In the genomic region with DNA sequence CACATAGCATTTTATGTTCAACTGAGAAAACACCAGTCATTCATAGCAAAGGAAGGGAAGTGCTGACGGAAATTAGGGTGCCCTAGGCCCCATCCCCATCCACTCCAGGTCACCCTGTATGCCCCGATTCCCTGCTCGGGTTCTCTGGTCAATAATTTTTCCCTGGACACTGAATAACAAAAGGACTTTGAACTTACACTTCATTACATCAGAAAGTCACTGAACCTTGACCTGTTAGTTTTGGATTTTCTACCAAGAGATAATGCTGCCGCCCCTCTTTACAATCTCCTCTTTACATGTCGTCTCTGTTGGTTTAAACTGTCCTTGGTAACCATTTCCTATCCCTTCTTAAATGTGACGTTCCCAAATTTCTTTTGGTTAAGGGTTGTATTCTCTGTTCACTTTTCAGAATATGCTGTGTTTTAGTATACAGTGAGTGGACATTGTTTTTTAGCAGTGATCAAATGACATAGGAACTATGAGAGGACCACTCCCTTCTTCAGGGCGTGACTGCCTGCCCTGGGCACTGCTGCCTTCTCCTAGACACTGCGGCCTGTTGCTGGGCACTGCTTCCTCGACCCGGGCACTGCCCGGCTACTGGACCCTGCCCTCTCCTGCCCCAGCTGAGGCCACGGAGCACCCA, we compare ENCODE assay signal across 22 cellular contexts. TPM values are rescaled to one million over a fixed set of nuclear protein-coding genes. Genes with fewer than 3 reads are reported as not detected.
DNase-seq lines count a peak whose midpoint lies in the region; ATAC-seq, FAIRE-seq and TF ChIP-seq lines count a peak whose summit lies in the region.
"Had no signal": no experiment of that assay in that cellular context is flagged by ENCODE, and none has a peak within 500 bp of the region (broad histone marks: within the 10 kb centered on the region; RNA-seq: fewer than 3 reads in every experiment).

No MANE protein-coding gene starts in this region.

- no peak overlapping the region for H3K4me3 ChIP-seq in A549
- peak overlapping the region in 1 of 4 donors; percentile 11 for H3K4me3 ChIP-seq in Peyer's patch
- H3K4me3 ChIP-seq: BLaER1 treated with 17β-estradiol and CSF1 and Interleukin-3, amounts not matched to agents 10 nM and 100 nM; cardiac muscle cell; uterus had no signal

- 72% methylated on average over 11 of the region's 12 CpGs for WGBS in A549 (ENCODE audit: missing lambda C conversion rate)

- TF ChIP-seq POLR2A in A549 (IDR thresholded peaks at IDR 0.05; ENCODE audit: low read length) (no peak), Peyer's patch (IDR thresholded peaks at IDR 0.05) (no peak)

- no peak for TF ChIP-seq EP300 in A549 (IDR thresholded peaks at IDR 0.05)

- no peak for TF ChIP-seq RAD21 in A549 (conservative IDR thresholded peaks at IDR 0.05 in 1 of 2, IDR thresholded peaks at IDR 0.05 in 1 of 2)

- no peak for TF ChIP-seq CTCF in A549 (IDR thresholded peaks at IDR 0.05)
- no peak for TF ChIP-seq CTCF in Peyer's patch (IDR thresholded peaks at IDR 0.05)

- no peak for FAIRE-seq in A549 (lab: Jason Lieb, UNC)

- no peak for ATAC-seq in A549
- peak; percentile 79 for ATAC-seq in left lobe of liver
- ATAC-seq in GM18520 (IDR thresholded peaks at IDR 0.05; ENCODE audit: unreplicated experiment), result no peak
- ATAC-seq: activated CD8-positive, alpha-beta T cell treated with anti-CD3 and anti-CD28 coated beads for 36 hours had no signal

- H3K27ac ChIP-seq in A549 (peak overlapping the region in 1 of 2 experiments; percentile 70; a peak in 4 of 6 replicates), Peyer's patch (peak overlapping the region in 2 of 4 donors; percentile 54 to 58)
- H3K27ac ChIP-seq: BLaER1 treated with 17β-estradiol and CSF1 and Interleukin-3, amounts not matched to agents 10 nM and 100 nM; cardiac muscle cell; uterus had no signal

- peak overlapping the region; percentile 30; the same call in 1 of the 3 replicates for H3K4me2 ChIP-seq in A549
- H3K4me2 ChIP-seq: BLaER1 treated with 17β-estradiol and CSF1 and Interleukin-3, amounts not matched to agents 10 nM and 100 nM had no signal

- no peaks in the 10 kb centered on the region for H3K27me3 ChIP-seq in Peyer's patch
- H3K27me3 ChIP-seq: BLaER1 treated with 17β-estradiol and CSF1 and Interleukin-3, amounts not matched to agents 10 nM and 100 nM; uterus had no signal

- no peaks in the 10 kb centered on the region for H3K36me3 ChIP-seq in Peyer's patch
- H3K36me3 ChIP-seq: BLaER1 treated with 17β-estradiol and CSF1 and Interleukin-3, amounts not matched to agents 10 nM and 100 nM; cardiac muscle cell; uterus had no signal

- peaks cover 17% of the 10 kb centered on the region; the same call in 2 of the 3 replicates for H3K4me1 ChIP-seq in A549
- H3K4me1 ChIP-seq in Peyer's patch, result peaks cover 0 to 5% (median 0%) of the 10 kb centered on the region in 4 donors
- H3K4me1 ChIP-seq: BLaER1 treated with 17β-estradiol and CSF1 and Interleukin-3, amounts not matched to agents 10 nM and 100 nM; uterus had no signal

- CTCF ChIA-PET in A549 (lab: Yijun Ruan, JAX), result interaction anchor here (1.0 to 2.6 kb wide), 3 partner anchors 8 to 16 kb away, joined by 3 to 10 read pairs (median 6); no protein-coding TSS in a partner anchor

- DNase-seq in A549 (ENCODE audit: low read depth in 1 of 2, low spot score in 1 of 2), result no peak
- DNase-seq in Peyer's patch, result peak in 2 of 3 donors; percentile 57 to 70
- DNase-seq in left lobe of liver (ENCODE audit: low spot score), result peak; percentile 83
- DNase-seq in putamen (ENCODE audit: low spot score), result no peak
- no peak for DNase-seq in globus pallidus (ENCODE audit: low spot score)
- DNase-seq: activated CD8-positive, alpha-beta T cell treated with anti-CD3 and anti-CD28 coated beads for 36 hours; activated naive CD4-positive, alpha-beta T cell; dermis blood vessel endothelial cell; head of caudate nucleus; mammary epithelial cell; NCI-H1417; NCI-H510A treated with DMSO at 0.1 percent for 48 hours; NK-92 treated with Interleukin-12 subunit alpha and Interleukin-12 subunit beta, amount 100 ng/mL, for 24 hours; nucleus accumbens; RPMI8226; T-helper 9 cell; uterus had no signal

- POLR2A ChIA-PET in A549 (lab: Yijun Ruan, JAX), result no interaction called here

- H3K9me3 ChIP-seq in A549 (no peaks in the 10 kb centered on the region), Peyer's patch (no peaks in the 10 kb centered on the region)
- H3K9me3 ChIP-seq: BLaER1 treated with 17β-estradiol and CSF1 and Interleukin-3, amounts not matched to agents 10 nM and 100 nM; uterus had no signal

TF ChIP-seq in A549, 52 proteins besides CTCF, POLR2A, EP300 and RAD21:
- TF ChIP-seq, protein P1, sequence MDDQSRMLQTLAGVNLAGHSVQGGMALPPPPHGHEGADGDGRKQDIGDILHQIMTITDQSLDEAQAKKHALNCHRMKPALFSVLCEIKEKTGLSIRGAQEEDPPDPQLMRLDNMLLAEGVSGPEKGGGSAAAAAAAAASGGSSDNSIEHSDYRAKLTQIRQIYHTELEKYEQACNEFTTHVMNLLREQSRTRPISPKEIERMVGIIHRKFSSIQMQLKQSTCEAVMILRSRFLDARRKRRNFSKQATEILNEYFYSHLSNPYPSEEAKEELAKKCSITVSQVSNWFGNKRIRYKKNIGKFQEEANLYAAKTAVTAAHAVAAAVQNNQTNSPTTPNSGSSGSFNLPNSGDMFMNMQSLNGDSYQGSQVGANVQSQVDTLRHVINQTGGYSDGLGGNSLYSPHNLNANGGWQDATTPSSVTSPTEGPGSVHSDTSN (IDR thresholded peaks at IDR 0.05), result no peak
- TF ChIP-seq KDM1A (IDR thresholded peaks at IDR 0.05; ENCODE audit: low read depth) (no peak), NPAS2 (CRISPR knock-in tag; IDR thresholded peaks at IDR 0.05; ENCODE audit: borderline replicate concordance) (no peak), RCOR1 (IDR thresholded peaks at IDR 0.05; ENCODE audit: low read depth, low read length) (no peak), RNF2 (IDR thresholded peaks at IDR 0.05; ENCODE audit: borderline replicate concordance, low read depth) (no peak), NR3C1 (IDR thresholded peaks at IDR 0.05) (no peak)

RNA-seq across cellular contexts. Expression of a gene that starts 13.6 kb away (rescaled TPM):
- 0.42 and 0.49 TPM in 2 replicates for polyA plus RNA-seq in A549 (2011; rRNA removed)
- 0.08 and 0.12 TPM in 2 replicates for polyA plus RNA-seq in A549 (2012; cell fraction: cytosol; rRNA removed)
- polyA plus RNA-seq in A549 (2012; cell fraction: nucleus; rRNA removed), result 0.04 and 0.07 TPM in 2 replicates
- 0.05 to 0.08 TPM in 2 of 3 replicates, not detected in the other for polyA plus RNA-seq in A549 (2017; fragmentation: RNase III; extraction: RNeasy Plus Mini Kit Qiagen cat#74134 plus additional on column Dnase treatment)
- 0.33 and 0.44 TPM in 2 replicates for polyA minus RNA-seq in A549 (2011; rRNA and poly(A)+ RNA removed)
- total RNA-seq in Peyer's patch, result not detected
- 763 TPM for total RNA-seq in left lobe of liver
- total RNA-seq: activated CD8-positive, alpha-beta T cell treated with anti-CD3 and anti-CD28 coated beads for 36 hours; cardiac muscle cell; dermis blood vessel endothelial cell; G401; MCF 10A; uterus had no signal

RNA-seq across cellular contexts. Expression of a gene that starts 28.7 kb away (rescaled TPM):
- polyA plus RNA-seq in A549 (2011; rRNA removed), result 36.0 and 61.9 TPM in 2 replicates
- 18.8 and 22.0 TPM in 2 replicates for polyA plus RNA-seq in A549 (2012; cell fraction: cytosol; rRNA removed)
- polyA plus RNA-seq in A549 (2012; cell fraction: nucleus; rRNA removed), result 10.9 and 19.6 TPM in 2 replicates
- polyA plus RNA-seq in A549 (2017; fragmentation: RNase III; extraction: RNeasy Plus Mini Kit Qiagen cat#74134 plus additional on column Dnase treatment), result 51.7 to 55.2 TPM (median 54.9 TPM) in 3 replicates
- 9.7 and 10.8 TPM in 2 replicates for polyA minus RNA-seq in A549 (2011; rRNA and poly(A)+ RNA removed)
- total RNA-seq in Peyer's patch, result 10 to 100 TPM; 16.5 to 61.3 (median 42.4) TPM
- 35.3 TPM for total RNA-seq in left lobe of liver

RNA-seq across cellular contexts. Expression of a gene that starts 32.1 kb away (rescaled TPM):
- 11.4 and 13.5 TPM in 2 replicates for polyA plus RNA-seq in A549 (2011; rRNA removed)
- 4.5 and 5.8 TPM in 2 replicates for polyA plus RNA-seq in A549 (2012; cell fraction: cytosol; rRNA removed)
- polyA plus RNA-seq in A549 (2012; cell fraction: nucleus; rRNA removed), result 3.5 and 6.0 TPM in 2 replicates
- 5.7 to 5.8 TPM (median 5.8 TPM) in 3 replicates for polyA plus RNA-seq in A549 (2017; fragmentation: RNase III; extraction: RNeasy Plus Mini Kit Qiagen cat#74134 plus additional on column Dnase treatment)
- 10.6 and 12.2 TPM in 2 replicates for polyA minus RNA-seq in A549 (2011; rRNA and poly(A)+ RNA removed)
- 10 to 100 TPM; 13.8 to 30.5 (median 16.6) TPM for total RNA-seq in Peyer's patch
- 6.4 TPM for total RNA-seq in left lobe of liver

RNA-seq across cellular contexts. Expression of a gene that starts 40.9 kb away (rescaled TPM):
- polyA plus RNA-seq in A549 (2011; rRNA removed), result 0.10 and 0.20 TPM in 2 replicates
- not detected in 2 replicates for polyA plus RNA-seq in A549 (2012; cell fraction: cytosol; rRNA removed)
- polyA plus RNA-seq in A549 (2012; cell fraction: nucleus; rRNA removed), result not detected in 2 replicates
- 0.06 to 0.14 TPM in 2 of 3 replicates, not detected in the other for polyA plus RNA-seq in A549 (2017; fragmentation: RNase III; extraction: RNeasy Plus Mini Kit Qiagen cat#74134 plus additional on column Dnase treatment)
- not detected in 2 replicates for polyA minus RNA-seq in A549 (2011; rRNA and poly(A)+ RNA removed)
- total RNA-seq in Peyer's patch, result not detected
- 49.9 TPM for total RNA-seq in left lobe of liver
- total RNA-seq: activated CD8-positive, alpha-beta T cell treated with anti-CD3 and anti-CD28 coated beads for 36 hours; cardiac muscle cell; dermis blood vessel endothelial cell; G401; mammary epithelial cell; MCF 10A; uterus had no signal
- polyA plus RNA-seq: cardiac muscle cell had no signal

RNA-seq across cellular contexts. Expression of a gene that starts 55.1 kb away (rescaled TPM):
- polyA plus RNA-seq in A549 (2011; rRNA removed) (2.5 and 2.6 TPM in 2 replicates), A549 (2017; fragmentation: RNase III; extraction: RNeasy Plus Mini Kit Qiagen cat#74134 plus additional on column Dnase treatment) (0.65 to 0.84 TPM (median 0.78 TPM) in 3 replicates)
- polyA plus RNA-seq in A549 (2012; cell fraction: cytosol; rRNA removed), result 0.39 and 1.0 TPM in 2 replicates
- polyA plus RNA-seq in A549 (2012; cell fraction: nucleus; rRNA removed), result 6.2 and 11.3 TPM in 2 replicates
- 1.2 and 3.2 TPM in 2 replicates for polyA minus RNA-seq in A549 (2011; rRNA and poly(A)+ RNA removed)
- total RNA-seq in Peyer's patch (10 to 100 TPM in 1 of 4 donors, 1 to 10 TPM in 3; 1.4 to 12.3 (median 5.7) TPM), left lobe of liver (2.6 TPM)

Comparison
In these comparisons a context has a peak if more than half of its experiments do, and no peak if none do; other contexts are left out.
1. DNase-seq: peak in Peyer's patch (2 of 3) and left lobe of liver (single experiment); none in A549 (0 of 2), putamen (single experiment) and globus pallidus (single experiment).
2. RNA of a gene that starts 13.6 kb away (total RNA-seq): 763 TPM in left lobe of liver (single experiment); not detected in Peyer's patch; every median in the first group is over 100 times any median in the second.